In genomic region chrX:17547658-17548057, GRCh38 we compare ENCODE assay signal across 8 cellular contexts.
DNase-seq lines count a peak whose midpoint lies in the region; ATAC-seq and TF ChIP-seq lines count a peak whose summit lies in the region.

No MANE protein-coding gene starts in this region.

- DNase-seq in Right ventricle myocardium inferior (ENCODE audit: missing footprints) (peak; percentile 76), right atrium auricular region (ENCODE audit: low spot score) (no peak), left colon (peak; percentile 60 to 70), spleen (no peak)

- H3K4me3 ChIP-seq in right atrium auricular region = no peak overlapping the region
- H3K4me3 ChIP-seq in spleen = no peak overlapping the region

- TF ChIP-seq CTCF in right atrium auricular region (IDR thresholded peaks at IDR 0.05) (no peak), spleen (IDR thresholded peaks at IDR 0.05 in 8 of 11, conservative IDR thresholded peaks at IDR 0.05 in 3 of 11) (no peak)

- H3K36me3 ChIP-seq in right atrium auricular region = no peaks in the 10 kb centered on the region
- no peaks in the 10 kb centered on the region for H3K36me3 ChIP-seq in spleen

- TF ChIP-seq POLR2A in spleen (IDR thresholded peaks at IDR 0.05) = no peak

- no peak for ATAC-seq in Right ventricle myocardium inferior
- ATAC-seq in HG03280 (IDR thresholded peaks at IDR 0.05; ENCODE audit: unreplicated experiment) = peak; percentile 72
- ATAC-seq in SK-N-SH treated with all-trans-retinoic acid at 6 μM for 48 hours = peak; percentile 82
- peak; percentile 86 for ATAC-seq in left colon
- no peak for ATAC-seq in GM18873 (IDR thresholded peaks at IDR 0.05; ENCODE audit: low FRiP score, unreplicated experiment)
- ATAC-seq in HG03108 (IDR thresholded peaks at IDR 0.05; ENCODE audit: unreplicated experiment) = no peak

- 48 to 82% (median 52%) methylated on average over 1 to 2 of the region's 2 CpGs; no CpG with 5 or more reads in 1 of the 5 donors for whole genome bisulfite sequencing in spleen, 5 donors

- H3K27ac ChIP-seq in right atrium auricular region (no peak overlapping the region), spleen (no peak overlapping the region)

- H3K4me1 ChIP-seq in right atrium auricular region (no peaks in the 10 kb centered on the region), spleen (no peaks in the 10 kb centered on the region)

- H3K9me3 ChIP-seq in right atrium auricular region = no peaks in the 10 kb centered on the region
- no peaks in the 10 kb centered on the region for H3K9me3 ChIP-seq in spleen

- H3K27me3 ChIP-seq in right atrium auricular region (no peaks in the 10 kb centered on the region), spleen (replicated peaks in 1 of 7) (peaks cover 0 to 6% (median 0%) of the 10 kb centered on the region in 7 donors)

- intact Hi-C loops in Right ventricle myocardium inferior (cut with DNase I) = no loop called here
- intact Hi-C loops in left colon (cut with DNase I, micrococcal nuclease) = no loop called here
- intact Hi-C loops in spleen (cut with DNase I; ENCODE audit: low total_unique reads) = no loop called here

TF ChIP-seq in SK-N-SH treated with all-trans-retinoic acid at 6 μM for 48 hours, 23 proteins besides CTCF, POLR2A, EP300 and RAD21:
- TF ChIP-seq ZFP3 (CRISPR knock-in tag; IDR thresholded peaks at IDR 0.05) = no peak
- no peak for TF ChIP-seq POU6F1 (CRISPR knock-in tag; IDR thresholded peaks at IDR 0.05; ENCODE audit: borderline replicate concordance, low read depth)
- TF ChIP-seq OSR1 (CRISPR knock-in tag; IDR thresholded peaks at IDR 0.05) = peak; percentile 80; the same call in 1 of the 2 replicates
- TF ChIP-seq PPARA (CRISPR knock-in tag; IDR thresholded peaks at IDR 0.05; ENCODE audit: borderline replicate concordance) = no peak

Comparison
In these comparisons a context has a peak if more than half of its experiments do, and no peak if none do; other contexts are left out.
1. DNase-seq: peak in Right ventricle myocardium inferior (single experiment) and left colon (2 of 2); none in right atrium auricular region (single experiment) and spleen (single experiment).
2. ATAC-seq: peak in HG03280 (single experiment), SK-N-SH treated with all-trans-retinoic acid at 6 μM for 48 hours (single experiment) and left colon (single experiment); none in Right ventricle myocardium inferior (single experiment), GM18873 (single experiment) and HG03108 (single experiment).